ENCODE assay signal across 2 cellular contexts in the genomic region with DNA sequence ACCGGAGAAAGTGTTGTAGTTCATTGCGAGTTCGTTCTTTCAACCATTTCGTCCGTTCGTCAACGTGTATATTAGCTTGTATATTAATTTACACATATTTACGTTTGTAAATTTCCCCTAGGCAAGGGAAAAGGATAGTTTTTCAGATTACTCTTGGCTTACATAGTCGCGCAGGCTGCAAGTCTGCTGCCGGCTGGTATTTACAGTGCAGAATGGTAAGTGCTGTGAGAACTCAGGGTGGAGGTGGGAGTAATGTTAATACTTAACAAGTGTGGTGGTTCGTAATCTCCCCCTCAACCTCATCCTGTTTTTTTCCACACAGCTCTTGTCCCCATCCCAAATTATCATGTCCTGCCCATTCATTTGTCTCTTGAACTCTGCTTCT.
TF ChIP-seq lines count a peak whose summit lies in the region.

No MANE protein-coding gene starts in this region.

TF ChIP-seq in K562, 482 proteins besides CTCF, POLR2A, EP300 and RAD21 (continued from another document):
- TF ChIP-seq, protein P1, sequence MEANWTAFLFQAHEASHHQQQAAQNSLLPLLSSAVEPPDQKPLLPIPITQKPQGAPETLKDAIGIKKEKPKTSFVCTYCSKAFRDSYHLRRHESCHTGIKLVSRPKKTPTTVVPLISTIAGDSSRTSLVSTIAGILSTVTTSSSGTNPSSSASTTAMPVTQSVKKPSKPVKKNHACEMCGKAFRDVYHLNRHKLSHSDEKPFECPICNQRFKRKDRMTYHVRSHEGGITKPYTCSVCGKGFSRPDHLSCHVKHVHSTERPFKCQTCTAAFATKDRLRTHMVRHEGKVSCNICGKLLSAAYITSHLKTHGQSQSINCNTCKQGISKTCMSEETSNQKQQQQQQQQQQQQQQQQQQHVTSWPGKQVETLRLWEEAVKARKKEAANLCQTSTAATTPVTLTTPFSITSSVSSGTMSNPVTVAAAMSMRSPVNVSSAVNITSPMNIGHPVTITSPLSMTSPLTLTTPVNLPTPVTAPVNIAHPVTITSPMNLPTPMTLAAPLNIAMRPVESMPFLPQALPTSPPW (CRISPR knock-in tag; IDR thresholded peaks at IDR 0.05), result no peak
- TF ChIP-seq, protein P2, sequence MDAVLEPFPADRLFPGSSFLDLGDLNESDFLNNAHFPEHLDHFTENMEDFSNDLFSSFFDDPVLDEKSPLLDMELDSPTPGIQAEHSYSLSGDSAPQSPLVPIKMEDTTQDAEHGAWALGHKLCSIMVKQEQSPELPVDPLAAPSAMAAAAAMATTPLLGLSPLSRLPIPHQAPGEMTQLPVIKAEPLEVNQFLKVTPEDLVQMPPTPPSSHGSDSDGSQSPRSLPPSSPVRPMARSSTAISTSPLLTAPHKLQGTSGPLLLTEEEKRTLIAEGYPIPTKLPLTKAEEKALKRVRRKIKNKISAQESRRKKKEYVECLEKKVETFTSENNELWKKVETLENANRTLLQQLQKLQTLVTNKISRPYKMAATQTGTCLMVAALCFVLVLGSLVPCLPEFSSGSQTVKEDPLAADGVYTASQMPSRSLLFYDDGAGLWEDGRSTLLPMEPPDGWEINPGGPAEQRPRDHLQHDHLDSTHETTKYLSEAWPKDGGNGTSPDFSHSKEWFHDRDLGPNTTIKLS (IDR thresholded peaks at IDR 0.05; ENCODE audit: borderline replicate concordance, low read depth), result no peak
- TF ChIP-seq ZKSCAN8 (CRISPR knock-in tag; IDR thresholded peaks at IDR 0.05) (no peak), CHD1 (IDR thresholded peaks at IDR 0.05; ENCODE audit: low read length) (no peak)

TF ChIP-seq in liver, 16 proteins besides CTCF, POLR2A, EP300 and RAD21 (continued from another document):
- TF ChIP-seq, protein P3, sequence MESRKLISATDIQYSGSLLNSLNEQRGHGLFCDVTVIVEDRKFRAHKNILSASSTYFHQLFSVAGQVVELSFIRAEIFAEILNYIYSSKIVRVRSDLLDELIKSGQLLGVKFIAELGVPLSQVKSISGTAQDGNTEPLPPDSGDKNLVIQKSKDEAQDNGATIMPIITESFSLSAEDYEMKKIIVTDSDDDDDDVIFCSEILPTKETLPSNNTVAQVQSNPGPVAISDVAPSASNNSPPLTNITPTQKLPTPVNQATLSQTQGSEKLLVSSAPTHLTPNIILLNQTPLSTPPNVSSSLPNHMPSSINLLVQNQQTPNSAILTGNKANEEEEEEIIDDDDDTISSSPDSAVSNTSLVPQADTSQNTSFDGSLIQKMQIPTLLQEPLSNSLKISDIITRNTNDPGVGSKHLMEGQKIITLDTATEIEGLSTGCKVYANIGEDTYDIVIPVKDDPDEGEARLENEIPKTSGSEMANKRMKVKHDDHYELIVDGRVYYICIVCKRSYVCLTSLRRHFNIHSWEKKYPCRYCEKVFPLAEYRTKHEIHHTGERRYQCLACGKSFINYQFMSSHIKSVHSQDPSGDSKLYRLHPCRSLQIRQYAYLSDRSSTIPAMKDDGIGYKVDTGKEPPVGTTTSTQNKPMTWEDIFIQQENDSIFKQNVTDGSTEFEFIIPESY (IDR thresholded peaks at IDR 0.05), result no peak
- TF ChIP-seq EGR1 (IDR thresholded peaks at IDR 0.05; ENCODE audit: low read depth in 2 of 2) (no peak), RXRA (IDR thresholded peaks at IDR 0.05) (no peak), JUND (IDR thresholded peaks at IDR 0.05) (no peak), HNF4A (conservative IDR thresholded peaks at IDR 0.05) (no peak)
- TF ChIP-seq, protein P4, sequence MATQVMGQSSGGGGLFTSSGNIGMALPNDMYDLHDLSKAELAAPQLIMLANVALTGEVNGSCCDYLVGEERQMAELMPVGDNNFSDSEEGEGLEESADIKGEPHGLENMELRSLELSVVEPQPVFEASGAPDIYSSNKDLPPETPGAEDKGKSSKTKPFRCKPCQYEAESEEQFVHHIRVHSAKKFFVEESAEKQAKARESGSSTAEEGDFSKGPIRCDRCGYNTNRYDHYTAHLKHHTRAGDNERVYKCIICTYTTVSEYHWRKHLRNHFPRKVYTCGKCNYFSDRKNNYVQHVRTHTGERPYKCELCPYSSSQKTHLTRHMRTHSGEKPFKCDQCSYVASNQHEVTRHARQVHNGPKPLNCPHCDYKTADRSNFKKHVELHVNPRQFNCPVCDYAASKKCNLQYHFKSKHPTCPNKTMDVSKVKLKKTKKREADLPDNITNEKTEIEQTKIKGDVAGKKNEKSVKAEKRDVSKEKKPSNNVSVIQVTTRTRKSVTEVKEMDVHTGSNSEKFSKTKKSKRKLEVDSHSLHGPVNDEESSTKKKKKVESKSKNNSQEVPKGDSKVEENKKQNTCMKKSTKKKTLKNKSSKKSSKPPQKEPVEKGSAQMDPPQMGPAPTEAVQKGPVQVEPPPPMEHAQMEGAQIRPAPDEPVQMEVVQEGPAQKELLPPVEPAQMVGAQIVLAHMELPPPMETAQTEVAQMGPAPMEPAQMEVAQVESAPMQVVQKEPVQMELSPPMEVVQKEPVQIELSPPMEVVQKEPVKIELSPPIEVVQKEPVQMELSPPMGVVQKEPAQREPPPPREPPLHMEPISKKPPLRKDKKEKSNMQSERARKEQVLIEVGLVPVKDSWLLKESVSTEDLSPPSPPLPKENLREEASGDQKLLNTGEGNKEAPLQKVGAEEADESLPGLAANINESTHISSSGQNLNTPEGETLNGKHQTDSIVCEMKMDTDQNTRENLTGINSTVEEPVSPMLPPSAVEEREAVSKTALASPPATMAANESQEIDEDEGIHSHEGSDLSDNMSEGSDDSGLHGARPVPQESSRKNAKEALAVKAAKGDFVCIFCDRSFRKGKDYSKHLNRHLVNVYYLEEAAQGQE (IDR thresholded peaks at IDR 0.05), result no peak
